ENCODE assay signal across 1 cellular context in the genomic region with DNA sequence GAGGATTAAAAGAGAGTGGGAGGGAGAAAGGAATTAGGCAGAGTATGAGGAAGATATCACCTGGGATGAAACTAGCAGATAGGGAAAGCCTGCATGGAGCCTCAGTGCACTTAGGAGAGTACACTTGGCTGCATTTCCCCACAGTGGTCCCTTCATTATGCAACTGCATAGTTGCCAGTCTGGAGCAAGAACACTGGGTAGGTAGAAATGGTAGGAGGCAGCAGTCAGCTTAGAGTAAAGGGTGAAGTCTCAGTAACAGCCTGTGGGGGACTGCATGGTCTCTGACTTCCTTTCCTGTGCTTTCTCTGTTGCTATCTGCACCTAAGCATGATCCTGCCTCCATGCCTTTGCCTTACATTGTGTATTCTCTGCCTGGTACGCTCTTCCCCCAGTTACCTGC.
TF ChIP-seq lines count a peak whose summit lies in the region.

No MANE protein-coding gene starts in this region.

TF ChIP-seq in GM23338, 12 proteins besides CTCF, POLR2A, EP300 and RAD21:
- TF ChIP-seq, protein P1, sequence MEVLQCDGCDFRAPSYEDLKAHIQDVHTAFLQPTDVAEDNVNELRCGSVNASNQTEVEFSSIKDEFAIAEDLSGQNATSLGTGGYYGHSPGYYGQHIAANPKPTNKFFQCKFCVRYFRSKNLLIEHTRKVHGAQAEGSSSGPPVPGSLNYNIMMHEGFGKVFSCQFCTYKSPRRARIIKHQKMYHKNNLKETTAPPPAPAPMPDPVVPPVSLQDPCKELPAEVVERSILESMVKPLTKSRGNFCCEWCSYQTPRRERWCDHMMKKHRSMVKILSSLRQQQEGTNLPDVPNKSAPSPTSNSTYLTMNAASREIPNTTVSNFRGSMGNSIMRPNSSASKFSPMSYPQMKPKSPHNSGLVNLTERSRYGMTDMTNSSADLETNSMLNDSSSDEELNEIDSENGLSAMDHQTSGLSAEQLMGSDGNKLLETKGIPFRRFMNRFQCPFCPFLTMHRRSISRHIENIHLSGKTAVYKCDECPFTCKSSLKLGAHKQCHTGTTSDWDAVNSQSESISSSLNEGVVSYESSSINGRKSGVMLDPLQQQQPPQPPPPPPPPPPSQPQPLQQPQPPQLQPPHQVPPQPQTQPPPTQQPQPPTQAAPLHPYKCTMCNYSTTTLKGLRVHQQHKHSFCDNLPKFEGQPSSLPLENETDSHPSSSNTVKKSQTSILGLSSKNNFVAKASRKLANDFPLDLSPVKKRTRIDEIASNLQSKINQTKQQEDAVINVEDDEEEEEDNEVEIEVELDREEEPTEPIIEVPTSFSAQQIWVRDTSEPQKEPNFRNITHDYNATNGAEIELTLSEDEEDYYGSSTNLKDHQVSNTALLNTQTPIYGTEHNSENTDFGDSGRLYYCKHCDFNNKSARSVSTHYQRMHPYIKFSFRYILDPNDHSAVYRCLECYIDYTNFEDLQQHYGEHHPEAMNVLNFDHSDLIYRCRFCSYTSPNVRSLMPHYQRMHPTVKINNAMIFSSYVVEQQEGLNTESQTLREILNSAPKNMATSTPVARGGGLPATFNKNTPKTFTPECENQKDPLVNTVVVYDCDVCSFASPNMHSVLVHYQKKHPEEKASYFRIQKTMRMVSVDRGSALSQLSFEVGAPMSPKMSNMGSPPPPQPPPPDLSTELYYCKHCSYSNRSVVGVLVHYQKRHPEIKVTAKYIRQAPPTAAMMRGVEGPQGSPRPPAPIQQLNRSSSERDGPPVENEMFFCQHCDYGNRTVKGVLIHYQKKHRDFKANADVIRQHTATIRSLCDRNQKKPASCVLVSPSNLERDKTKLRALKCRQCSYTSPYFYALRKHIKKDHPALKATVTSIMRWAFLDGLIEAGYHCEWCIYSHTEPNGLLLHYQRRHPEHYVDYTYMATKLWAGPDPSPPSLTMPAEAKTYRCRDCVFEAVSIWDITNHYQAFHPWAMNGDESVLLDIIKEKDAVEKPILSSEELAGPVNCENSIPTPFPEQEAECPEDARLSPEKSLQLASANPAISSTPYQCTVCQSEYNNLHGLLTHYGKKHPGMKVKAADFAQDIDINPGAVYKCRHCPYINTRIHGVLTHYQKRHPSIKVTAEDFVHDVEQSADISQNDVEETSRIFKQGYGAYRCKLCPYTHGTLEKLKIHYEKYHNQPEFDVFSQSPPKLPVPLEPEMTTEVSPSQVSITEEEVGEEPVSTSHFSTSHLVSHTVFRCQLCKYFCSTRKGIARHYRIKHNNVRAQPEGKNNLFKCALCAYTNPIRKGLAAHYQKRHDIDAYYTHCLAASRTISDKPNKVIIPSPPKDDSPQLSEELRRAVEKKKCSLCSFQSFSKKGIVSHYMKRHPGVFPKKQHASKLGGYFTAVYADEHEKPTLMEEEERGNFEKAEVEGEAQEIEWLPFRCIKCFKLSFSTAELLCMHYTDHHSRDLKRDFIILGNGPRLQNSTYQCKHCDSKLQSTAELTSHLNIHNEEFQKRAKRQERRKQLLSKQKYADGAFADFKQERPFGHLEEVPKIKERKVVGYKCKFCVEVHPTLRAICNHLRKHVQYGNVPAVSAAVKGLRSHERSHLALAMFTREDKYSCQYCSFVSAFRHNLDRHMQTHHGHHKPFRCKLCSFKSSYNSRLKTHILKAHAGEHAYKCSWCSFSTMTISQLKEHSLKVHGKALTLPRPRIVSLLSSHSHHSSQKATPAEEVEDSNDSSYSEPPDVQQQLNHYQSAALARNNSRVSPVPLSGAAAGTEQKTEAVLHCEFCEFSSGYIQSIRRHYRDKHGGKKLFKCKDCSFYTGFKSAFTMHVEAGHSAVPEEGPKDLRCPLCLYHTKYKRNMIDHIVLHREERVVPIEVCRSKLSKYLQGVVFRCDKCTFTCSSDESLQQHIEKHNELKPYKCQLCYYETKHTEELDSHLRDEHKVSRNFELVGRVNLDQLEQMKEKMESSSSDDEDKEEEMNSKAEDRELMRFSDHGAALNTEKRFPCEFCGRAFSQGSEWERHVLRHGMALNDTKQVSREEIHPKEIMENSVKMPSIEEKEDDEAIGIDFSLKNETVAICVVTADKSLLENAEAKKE (CRISPR knock-in tag; IDR thresholded peaks at IDR 0.05), result no peak
- TF ChIP-seq ZNF114 (CRISPR knock-in tag; IDR thresholded peaks at IDR 0.05) (no peak), ZNF331 (CRISPR knock-in tag; IDR thresholded peaks at IDR 0.05; ENCODE audit: low read depth) (no peak), JUNB (IDR thresholded peaks at IDR 0.05; ENCODE audit: unreplicated experiment) (no peak), POLR2AphosphoS5 (IDR thresholded peaks at IDR 0.05; ENCODE audit: low read depth) (no peak), EZH2phosphoT487 (IDR thresholded peaks at IDR 0.05; ENCODE audit: unreplicated experiment) (no peak)
- TF ChIP-seq, protein P2, sequence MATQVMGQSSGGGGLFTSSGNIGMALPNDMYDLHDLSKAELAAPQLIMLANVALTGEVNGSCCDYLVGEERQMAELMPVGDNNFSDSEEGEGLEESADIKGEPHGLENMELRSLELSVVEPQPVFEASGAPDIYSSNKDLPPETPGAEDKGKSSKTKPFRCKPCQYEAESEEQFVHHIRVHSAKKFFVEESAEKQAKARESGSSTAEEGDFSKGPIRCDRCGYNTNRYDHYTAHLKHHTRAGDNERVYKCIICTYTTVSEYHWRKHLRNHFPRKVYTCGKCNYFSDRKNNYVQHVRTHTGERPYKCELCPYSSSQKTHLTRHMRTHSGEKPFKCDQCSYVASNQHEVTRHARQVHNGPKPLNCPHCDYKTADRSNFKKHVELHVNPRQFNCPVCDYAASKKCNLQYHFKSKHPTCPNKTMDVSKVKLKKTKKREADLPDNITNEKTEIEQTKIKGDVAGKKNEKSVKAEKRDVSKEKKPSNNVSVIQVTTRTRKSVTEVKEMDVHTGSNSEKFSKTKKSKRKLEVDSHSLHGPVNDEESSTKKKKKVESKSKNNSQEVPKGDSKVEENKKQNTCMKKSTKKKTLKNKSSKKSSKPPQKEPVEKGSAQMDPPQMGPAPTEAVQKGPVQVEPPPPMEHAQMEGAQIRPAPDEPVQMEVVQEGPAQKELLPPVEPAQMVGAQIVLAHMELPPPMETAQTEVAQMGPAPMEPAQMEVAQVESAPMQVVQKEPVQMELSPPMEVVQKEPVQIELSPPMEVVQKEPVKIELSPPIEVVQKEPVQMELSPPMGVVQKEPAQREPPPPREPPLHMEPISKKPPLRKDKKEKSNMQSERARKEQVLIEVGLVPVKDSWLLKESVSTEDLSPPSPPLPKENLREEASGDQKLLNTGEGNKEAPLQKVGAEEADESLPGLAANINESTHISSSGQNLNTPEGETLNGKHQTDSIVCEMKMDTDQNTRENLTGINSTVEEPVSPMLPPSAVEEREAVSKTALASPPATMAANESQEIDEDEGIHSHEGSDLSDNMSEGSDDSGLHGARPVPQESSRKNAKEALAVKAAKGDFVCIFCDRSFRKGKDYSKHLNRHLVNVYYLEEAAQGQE (IDR thresholded peaks at IDR 0.05; ENCODE audit: unreplicated experiment), result no peak
